17 cellular contexts compared by ENCODE assay signal in genomic region chr20:18722381-18722780, GRCh38.
"Had no signal": no experiment of that assay in that cellular context is flagged by ENCODE, and none has a peak within 500 bp of the region (broad histone marks: within the 10 kb centered on the region; RNA-seq: fewer than 3 reads in every experiment).

No MANE protein-coding gene starts in this region.

- H3K27me3 ChIP-seq: upper lobe of right lung had no signal

- H3K27ac Mint-ChIP-seq: activated CD8-positive, alpha-beta T cell treated with anti-CD3 and anti-CD28 coated beads for 36 hours; activated naive CD8-positive, alpha-beta T cell treated with anti-CD3 and anti-CD28 coated beads, Interleukin-2, amount 10 ng/mL, durations not matched to agents 7 days and 5 days; activated T-cell treated with anti-CD3 and anti-CD28 coated beads, Interleukin-2, amount 50 U/mL, for 72 hours; naive thymus-derived CD8-positive, alpha-beta T cell had no signal

- H3K4me1 ChIP-seq: upper lobe of right lung had no signal

- H3K4me3 ChIP-seq: coronary artery, upper lobe of right lung had no signal

- DNase-seq: activated CD4-positive, alpha-beta T cell treated with anti-CD3 and anti-CD28 coated beads for 4 hours; activated CD8-positive, alpha-beta memory T cell treated with anti-CD3 and anti-CD28 coated beads, Interleukin-2, amount 50 U/mL, for 4 hours; activated CD8-positive, alpha-beta T cell treated with anti-CD3 and anti-CD28 coated beads for 36 hours; activated naive CD8-positive, alpha-beta T cell treated with anti-CD3 and anti-CD28 coated beads, Interleukin-2, amount 10 ng/mL, durations not matched to agents 7 days and 5 days; activated T-cell treated with anti-CD3 and anti-CD28 coated beads, Interleukin-2, amount 50 U/mL, for 72 hours; aorta; central memory CD4-positive, alpha-beta T cell; effector CD8-positive, alpha-beta T cell; hippocampal formation; left colon; naive thymus-derived CD8-positive, alpha-beta T cell; stimulated activated CD8-positive, alpha-beta memory T cell treated with anti-CD3 and anti-CD28 coated beads, Interleukin-4, amount 100 ng/mL, for 48 hours; stimulated activated naive CD8-positive, alpha-beta T cell treated with anti-CD3 and anti-CD28 coated beads, Interleukin-15, Interleukin-2, amounts not matched to agents 100 U/mL and 50 U/mL, for 24 hours; T-helper 9 cell; upper lobe of right lung had no signal

- H3K9me3 Mint-ChIP-seq: activated CD8-positive, alpha-beta T cell treated with anti-CD3 and anti-CD28 coated beads for 36 hours; activated naive CD8-positive, alpha-beta T cell treated with anti-CD3 and anti-CD28 coated beads, Interleukin-2, amount 10 ng/mL, durations not matched to agents 7 days and 5 days; activated T-cell treated with anti-CD3 and anti-CD28 coated beads, Interleukin-2, amount 50 U/mL, for 72 hours had no signal

- H3K36me3 ChIP-seq: upper lobe of right lung had no signal

- H3K27ac ChIP-seq: coronary artery, upper lobe of right lung had no signal

- ATAC-seq: activated CD8-positive, alpha-beta T cell treated with anti-CD3 and anti-CD28 coated beads for 36 hours; activated T-cell treated with anti-CD3 and anti-CD28 coated beads, Interleukin-2, amount 50 U/mL, for 72 hours; left colon; naive thymus-derived CD8-positive, alpha-beta T cell; sciatic nerve; stimulated activated naive CD8-positive, alpha-beta T cell treated with anti-CD3 and anti-CD28 coated beads, Interleukin-15, Interleukin-2, amounts not matched to agents 100 U/mL and 50 U/mL, for 24 hours; upper lobe of right lung had no signal

- H3K4me3 Mint-ChIP-seq: activated CD8-positive, alpha-beta T cell treated with anti-CD3 and anti-CD28 coated beads for 36 hours; activated naive CD8-positive, alpha-beta T cell treated with anti-CD3 and anti-CD28 coated beads, Interleukin-2, amount 10 ng/mL, durations not matched to agents 7 days and 5 days; activated T-cell treated with anti-CD3 and anti-CD28 coated beads, Interleukin-2, amount 50 U/mL, for 72 hours; naive thymus-derived CD8-positive, alpha-beta T cell had no signal

- H3K27me3 Mint-ChIP-seq: activated CD8-positive, alpha-beta T cell treated with anti-CD3 and anti-CD28 coated beads for 36 hours; activated naive CD8-positive, alpha-beta T cell treated with anti-CD3 and anti-CD28 coated beads, Interleukin-2, amount 10 ng/mL, durations not matched to agents 7 days and 5 days; naive thymus-derived CD8-positive, alpha-beta T cell had no signal

- H3K9me3 ChIP-seq: upper lobe of right lung had no signal
